8 cellular contexts compared by ENCODE assay signal in the genomic region with DNA sequence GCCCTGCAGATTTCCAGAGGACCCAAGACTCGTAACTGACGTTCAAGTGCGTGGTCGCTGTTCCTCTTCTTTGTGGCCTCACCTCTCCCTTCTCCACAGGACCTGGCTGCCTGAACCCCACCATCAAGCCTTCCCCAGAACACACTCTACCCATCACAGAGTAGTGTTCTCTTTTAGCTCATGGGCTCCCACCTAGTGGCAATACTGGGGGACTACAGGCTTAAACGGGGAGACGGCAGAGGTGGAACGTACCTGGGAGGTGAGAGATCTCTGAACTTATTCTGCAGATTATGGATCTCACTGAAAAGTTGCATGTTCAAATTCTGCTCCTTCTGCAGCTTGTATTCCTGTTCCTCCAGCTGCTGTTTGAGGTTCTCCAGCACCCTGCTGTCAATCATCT.
DNase-seq lines count a peak whose midpoint lies in the region; TF ChIP-seq lines count a peak whose summit lies in the region.

No MANE protein-coding gene starts in this region.

- H3K36me3 Mint-ChIP-seq in nephron progenitor cell (ENCODE audit: low read depth), result peaks cover 58% of the 10 kb centered on the region

- H3K4me3 ChIP-seq in left ventricle myocardium inferior (no peak overlapping the region), astrocyte of the spinal cord (ENCODE audit: low read depth, low read length) (no peak overlapping the region), tibial artery (no peak overlapping the region)

- in situ Hi-C loops in astrocyte of the spinal cord (cut with HindIII; ENCODE audit: low sequenced_read_pairs), result no loop called here

- H3K27me3 ChIP-seq in left ventricle myocardium inferior (ENCODE audit: low read depth) (no peaks in the 10 kb centered on the region), tibial artery (no peaks in the 10 kb centered on the region)

- H3K27ac Mint-ChIP-seq in nephron progenitor cell, result no peak overlapping the region

- H3K4me1 ChIP-seq in left ventricle myocardium inferior, result peaks cover 21% of the 10 kb centered on the region
- H3K4me1 ChIP-seq in tibial artery, result peaks cover 0 to 12% (median 2%) of the 10 kb centered on the region in 4 donors

- peaks cover 17% of the 10 kb centered on the region for H3K4me1 Mint-ChIP-seq in nephron progenitor cell

- H3K9me3 Mint-ChIP-seq in nephron progenitor cell, result no peaks in the 10 kb centered on the region

- H3K27me3 Mint-ChIP-seq in nephron progenitor cell (ENCODE audit: low read depth, poor library complexity), result no peaks in the 10 kb centered on the region

- TF ChIP-seq CTCF in left ventricle myocardium inferior (IDR thresholded peaks at IDR 0.05; ENCODE audit: borderline replicate concordance) (peak; percentile 51), astrocyte of the spinal cord (IDR thresholded peaks at IDR 0.05; ENCODE audit: low read depth, low read length) (peak; percentile 73), nephron progenitor cell (IDR thresholded peaks at IDR 0.05) (peak; percentile 52), tibial artery (IDR thresholded peaks at IDR 0.05) (peak in 1 of 2 experiments; percentile 20)

- intact Hi-C loops in left ventricle myocardium inferior (cut with micrococcal nuclease) (no loop called here), cardiac septum (cut with DNase I) (no loop called here), tibial artery (cut with DNase I; ENCODE audit: low total_unique reads) (no loop called here)

- DNase-seq in left ventricle myocardium inferior (no peak), cardiac septum (ENCODE audit: low spot score) (no peak), M059J (ENCODE audit: low read depth) (peak; percentile 26), astrocyte of the spinal cord (ENCODE audit: low read depth, low spot score) (peak; percentile 13), nephron progenitor cell (peak; percentile 24), kidney glomerular epithelial cell (lab: John Stamatoyannopoulos, UW) (no peak), tibial artery (no peak), GDM1 (lab: John Stamatoyannopoulos, UW) (no peak)

- no peak overlapping the region for H3K4me3 Mint-ChIP-seq in nephron progenitor cell

- H3K36me3 ChIP-seq in left ventricle myocardium inferior (peaks cover 62% of the 10 kb centered on the region), tibial artery (peaks cover 14 to 77% (median 37%) of the 10 kb centered on the region in 3 donors)

- no peak overlapping the region for H3K27ac ChIP-seq in left ventricle myocardium inferior (replicated peaks)
- H3K27ac ChIP-seq in tibial artery, result no peak overlapping the region

- H3K9me3 ChIP-seq in left ventricle myocardium inferior (replicated peaks) (no peaks in the 10 kb centered on the region), tibial artery (no peaks in the 10 kb centered on the region)

Comparison
In these comparisons a context has a peak if more than half of its experiments do, and no peak if none do; other contexts are left out.
1. DNase-seq: peak in M059J (single experiment), astrocyte of the spinal cord (single experiment) and nephron progenitor cell (single experiment); none in left ventricle myocardium inferior (single experiment), cardiac septum (single experiment), kidney glomerular epithelial cell (single experiment), tibial artery (0 of 2) and GDM1 (single experiment).